Comparison of ENCODE assay signal across 33 cellular contexts in the genomic region with DNA sequence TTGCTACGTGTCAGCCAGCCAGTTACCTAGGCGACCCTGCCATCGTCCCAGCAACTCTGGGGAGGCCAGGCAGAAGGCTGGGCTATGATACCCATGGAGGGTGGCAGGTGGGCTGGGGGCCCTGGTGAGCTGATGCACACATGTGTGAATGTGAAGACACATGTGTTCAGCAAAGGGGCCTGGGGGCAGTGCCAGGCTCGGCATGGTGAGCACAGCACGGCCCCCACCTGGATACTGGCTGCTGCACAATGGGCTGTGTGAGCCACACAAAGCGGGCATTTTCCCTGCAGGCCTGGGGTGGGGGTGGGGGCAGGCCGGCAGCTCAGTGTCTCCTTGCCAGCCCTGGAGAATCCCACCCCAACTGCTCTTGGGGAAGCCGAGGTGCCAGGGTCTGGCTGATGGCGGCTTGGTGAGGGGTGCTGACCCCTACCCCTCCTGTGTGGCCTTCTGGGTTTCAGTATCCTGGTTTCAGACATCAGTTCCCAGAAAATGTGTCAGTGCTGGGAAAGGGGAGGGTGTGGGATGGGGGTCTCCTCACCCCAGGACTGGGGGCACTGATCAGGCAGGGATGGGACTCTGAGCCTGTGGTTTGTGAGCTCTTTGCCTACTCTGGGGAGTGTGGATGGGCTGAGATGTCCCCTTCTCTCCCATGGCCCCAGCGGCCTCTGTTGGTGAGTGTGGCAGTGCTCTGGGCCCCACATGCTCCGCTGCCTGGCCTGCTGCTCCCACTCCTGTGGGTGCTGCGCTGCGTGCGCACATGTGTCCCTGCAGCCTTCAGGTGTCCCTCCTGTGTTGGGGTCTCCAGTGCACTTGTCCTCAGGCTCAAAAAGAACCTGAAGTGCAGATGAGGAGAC. TPM values are rescaled to one million over a fixed set of nuclear protein-coding genes. Genes with fewer than 3 reads are reported as not detected.
A peak's percentile ranks its signal among the peaks of the same experiment; 100 is the strongest.
DNase-seq lines count a peak whose midpoint lies in the region; ATAC-seq, FAIRE-seq and TF ChIP-seq lines count a peak whose summit lies in the region.
"Had no signal": no experiment of that assay in that cellular context is flagged by ENCODE, and none has a peak within 500 bp of the region (broad histone marks: within the 10 kb centered on the region; RNA-seq: fewer than 3 reads in every experiment).

No MANE protein-coding gene starts in this region.

- H3K23ac ChIP-seq in H9 (ENCODE audit: insufficient read length, low read depth, low read length), result no peak overlapping the region

- in situ Hi-C loops in K562 (cut with MboI), result no loop called here

- peaks cover 17 to 22% of the 10 kb centered on the region in 2 experiments for H3K4me1 Mint-ChIP-seq in H9

- POLR2A ChIA-PET in HEK293 (lab: Yijun Ruan, JAX), result interaction anchor here (0.5 kb wide), 1 partner anchor 19 kb away, joined by 3 read pairs; no protein-coding TSS in a partner anchor
- POLR2A ChIA-PET in K562 (lab: Yijun Ruan, JAX), result interaction anchor here (1.1 kb wide), 1 partner anchor 28 kb away, joined by 4 read pairs; a partner anchor contains a TSS

- FAIRE-seq in K562 (lab: Jason Lieb, UNC), result no peak
- FAIRE-seq: astrocyte, kidney had no signal

- H4K5ac ChIP-seq in H9 (ENCODE audit: insufficient read length, low read depth, low read length), result no peak overlapping the region

- H3K27me3 ChIP-seq in K562 (ENCODE audit: control insufficient read depth in 2 of 2, insufficient read depth in 2 of 2, low read length in 2 of 2), result no peaks in the 10 kb centered on the region
- no peaks in the 10 kb centered on the region for H3K27me3 ChIP-seq in H9 (ENCODE audit: insufficient read depth, low read length)
- H3K27me3 ChIP-seq: BLaER1, thyroid gland had no signal

- H3K56ac ChIP-seq in H9 (ENCODE audit: insufficient read length, low read depth, low read length), result no peak overlapping the region

- no peak overlapping the region for H2AFZ ChIP-seq in K562 (ENCODE audit: low read depth, low read length)
- no peak overlapping the region for H2AFZ ChIP-seq in H9 (ENCODE audit: low read length)

- no TSS peak for BruUV-seq in K562 (replicated peaks; lab: Mats Ljungman, UMichigan)

- no peak overlapping the region for H2BK5ac ChIP-seq in H9 (ENCODE audit: insufficient read length, low read length)

- H3K14ac ChIP-seq in H9 (ENCODE audit: insufficient read depth, low read length), result no peak overlapping the region

- TF ChIP-seq POLR2A in K562 (conservative IDR thresholded peaks at IDR 0.05), result no peak

- H4K20me1 ChIP-seq in K562 (replicated peaks; ENCODE audit: control insufficient read depth, insufficient read depth, low read length) (no peaks in the 10 kb centered on the region), H9 (ENCODE audit: control insufficient read depth, insufficient read depth, insufficient read length) (no peaks in the 10 kb centered on the region)

- no peaks in the 10 kb centered on the region for H3K9me1 ChIP-seq in K562 (ENCODE audit: control insufficient read depth, insufficient read depth, low read length)

- no peaks in the 10 kb centered on the region for H3K27me3 Mint-ChIP-seq in H9 (ENCODE audit: low read depth)
- H3K27me3 Mint-ChIP-seq: activated B cell treated with CpG ODN at 0.5 μM for 24 hours; activated naive CD4-positive, alpha-beta T cell treated with anti-CD3 and anti-CD28 coated beads, Interleukin-2, amount 50 U/mL, for 24 hours; activated T-helper 17 cell treated with anti-CD3 and anti-CD28 coated beads, Interleukin-2, amount 50 U/mL, for 72 hours; central memory CD8-positive, alpha-beta T cell; stimulated activated memory B cell treated with anti-CD40 and anti-IgM and Interleukin-4, amounts not matched to agents 10 μg/mL and 1 μg/mL and 100 μg/mL, for 72 hours had no signal

- TF ChIP-seq CTCF in HEK293 (tag by site-specific recombination; IDR thresholded peaks at IDR 0.05), result no peak
- TF ChIP-seq CTCF in K562 (IDR thresholded peaks at IDR 0.05 in 2 of 3, conservative IDR thresholded peaks at IDR 0.05 in 1 of 3; ENCODE audit: insufficient read depth in 2 of 3, low read depth in 1 of 3, low read length in 3 of 3), result no peak
- no peak for TF ChIP-seq CTCF in H9 (conservative IDR thresholded peaks at IDR 0.05)

- no peak overlapping the region for H3T11ph ChIP-seq in H9 (ENCODE audit: low read length)

- H3K4me2 ChIP-seq in K562 (ENCODE audit: insufficient read depth, low read length), result no peak overlapping the region
- H3K4me2 ChIP-seq in H9 (ENCODE audit: insufficient read depth, insufficient read length, low read length), result no peak overlapping the region
- H3K4me2 ChIP-seq: BLaER1 had no signal

- no peak overlapping the region for H2AK5ac ChIP-seq in H9 (ENCODE audit: insufficient read length, low read length)

- H2BK12ac ChIP-seq in H9 (ENCODE audit: insufficient read length, low read depth, low read length), result no peak overlapping the region

- TF ChIP-seq EP300 in K562 (IDR thresholded peaks at IDR 0.05; ENCODE audit: low read length), result no peak

- no peak overlapping the region for H2BK120ac ChIP-seq in H9 (ENCODE audit: low read depth, low read length, poor library complexity, severe bottlenecking)

- H3K9me3 ChIP-seq in HEK293 (ENCODE audit: control insufficient read depth, insufficient read depth, low read depth, low read length), result no peaks in the 10 kb centered on the region
- no peaks in the 10 kb centered on the region for H3K9me3 ChIP-seq in K562 (replicated peaks; ENCODE audit: control insufficient read depth, insufficient read depth, low read depth, low read length)
- no peaks in the 10 kb centered on the region for H3K9me3 ChIP-seq in H9 (ENCODE audit: control insufficient read depth, low read depth, low read length)
- H3K9me3 ChIP-seq: BLaER1, neutrophil, thyroid gland had no signal

- H3K4me3 Mint-ChIP-seq in H9, result no peak overlapping the region
- H3K4me3 Mint-ChIP-seq: activated B cell treated with CpG ODN at 0.5 μM for 24 hours; activated naive CD4-positive, alpha-beta T cell treated with anti-CD3 and anti-CD28 coated beads, Interleukin-2, amount 50 U/mL, for 24 hours; activated T-helper 17 cell treated with anti-CD3 and anti-CD28 coated beads, Interleukin-2, amount 50 U/mL, for 72 hours; central memory CD8-positive, alpha-beta T cell; stimulated activated memory B cell treated with anti-CD40 and anti-IgM and Interleukin-4, amounts not matched to agents 10 μg/mL and 1 μg/mL and 100 μg/mL, for 72 hours had no signal

- CTCF ChIA-PET in HEK293 (lab: Yijun Ruan, JAX), result interaction anchor here (0.6 kb wide), 1 partner anchor 76 kb away, joined by 3 read pairs; no protein-coding TSS in a partner anchor
- CTCF ChIA-PET in K562 (lab: Yijun Ruan, JAX; ENCODE audit: low intra/inter-chr PET ratio), result interaction anchor here (0.6 to 1.2 kb wide), 2 partner anchors 42 to 91 kb away, joined by 3 to 4 read pairs; no protein-coding TSS in a partner anchor

- intact Hi-C loops in K562 (cut with micrococcal nuclease), result no loop called here
- intact Hi-C loops in head of caudate nucleus (cut with DNase I), result no loop called here

- no peak overlapping the region for H4K8ac ChIP-seq in H9 (replicated peaks; ENCODE audit: insufficient read length, low read depth, low read length)

- peaks cover 4% of the 10 kb centered on the region; the same call in 1 of the 2 replicates for H3K4me1 ChIP-seq in HEK293 (ENCODE audit: control insufficient read depth, insufficient read depth, low read length)
- H3K4me1 ChIP-seq in K562 (replicated peaks in 1 of 2; ENCODE audit: control insufficient read depth in 2 of 2, insufficient read depth in 2 of 2, low read length in 2 of 2), result peaks cover 0 to 35% of the 10 kb centered on the region in 2 experiments; a peak in 3 of 5 replicates
- H3K4me1 ChIP-seq in H9 (ENCODE audit: insufficient read depth, low read length), result no peaks in the 10 kb centered on the region

- H4K91ac ChIP-seq in H9 (ENCODE audit: insufficient read length, low read depth, low read length), result no peak overlapping the region

- 54% methylated on average over 5 of the region's 14 CpGs for WGBS in K562 (ENCODE audit: insufficient coverage, low coverage, missing lambda C conversion rate)
- no CpG with 5 or more reads among the region's 14 CpGs for WGBS in H9 (ENCODE audit: extremely low coverage, insufficient read length, low lambda C conversion rate)

- no peak overlapping the region for H3K18ac ChIP-seq in H9 (ENCODE audit: insufficient read length, low read depth, low read length)

- no peak overlapping the region for H3K4me3 ChIP-seq in HEK293 (ENCODE audit: low read depth, low read length)
- H3K4me3 ChIP-seq in K562, result no peak overlapping the region
- H3K4me3 ChIP-seq: BLaER1, lung, thyroid gland had no signal

- no peak overlapping the region for H2BK15ac ChIP-seq in H9 (ENCODE audit: low read depth, low read length)

- DNase-seq in K562 (ENCODE audit: extremely low read depth in 1 of 4, low spot score in 3 of 4) (no peak), head of caudate nucleus (peak; percentile 58 to 91 (median 80)), nucleus accumbens (lab: John Stamatoyannopoulos, UW) (peak in 49 of 56 donors; percentile 33 to 90 (median 76)), H9 (no peak), NCI-H187 treated with DMSO at 0.1 percent for 48 hours (lab: John Stamatoyannopoulos, UW) (no peak)
- DNase-seq in stimulated activated CD4-positive, alpha-beta T cell treated with anti-CD3 and anti-CD28 coated beads, Interleukin-1b, Interleukin-23, amount 100 ng/mL, for 48 hours, result no peak
- DNase-seq: ACHN; activated B cell treated with CpG ODN at 0.5 μM for 24 hours; activated CD4-positive, alpha-beta T cell treated with anti-CD3 and anti-CD28 coated beads, Interleukin-2, amount 50 U/mL, for 48 hours; activated CD8-positive, alpha-beta memory T cell treated with anti-CD3 and anti-CD28 coated beads, Interleukin-2, amount 50 U/mL, for 4 hours; COR-L47; DND-41; erythroblast; foreskin fibroblast; kidney; NCI-H1105 treated with DMSO at 0.1 percent for 48 hours; NCI-H2081 treated with DMSO at 0.1 percent for 48 hours; NCI-H510A; PC-3; SHP77; stimulated activated CD4-positive, alpha-beta T cell treated with anti-CD3 and anti-CD28 coated beads, Interleukin-2, amount 100 ng/mL, for 48 hours; thyroid gland had no signal

- no peak for ATAC-seq in K562
- ATAC-seq in HG03159 (IDR thresholded peaks at IDR 0.05; ENCODE audit: unreplicated experiment), result no peak
- ATAC-seq: activated T-helper 17 cell treated with anti-CD3 and anti-CD28 coated beads, Interleukin-2, amount 50 U/mL, for 72 hours; PC-3; stimulated activated memory B cell treated with anti-CD40 and anti-IgM and Interleukin-4, amounts not matched to agents 10 μg/mL and 1 μg/mL and 100 μg/mL, for 72 hours had no signal

- H3K9ac ChIP-seq in K562 (ENCODE audit: insufficient read depth in 1 of 2, low read depth in 2 of 2, low read length in 2 of 2) (peak overlapping the region in 1 of 2 experiments; percentile 17; a peak in 1 of 4 replicates), H9 (ENCODE audit: extremely low read depth, insufficient read length, low read length) (no peak overlapping the region)
- H3K9ac ChIP-seq: BLaER1 had no signal

- H3K9me3 Mint-ChIP-seq in H9, result no peaks in the 10 kb centered on the region; a peak in 1 of 5 replicates
- H3K9me3 Mint-ChIP-seq: activated B cell treated with CpG ODN at 0.5 μM for 24 hours; activated naive CD4-positive, alpha-beta T cell treated with anti-CD3 and anti-CD28 coated beads, Interleukin-2, amount 50 U/mL, for 24 hours; activated T-helper 17 cell treated with anti-CD3 and anti-CD28 coated beads, Interleukin-2, amount 50 U/mL, for 72 hours; central memory CD8-positive, alpha-beta T cell; stimulated activated memory B cell treated with anti-CD40 and anti-IgM and Interleukin-4, amounts not matched to agents 10 μg/mL and 1 μg/mL and 100 μg/mL, for 72 hours had no signal

- H3K23me2 ChIP-seq in H9 (ENCODE audit: insufficient read length, low read depth, low read length, poor library complexity, severe bottlenecking), result peaks cover 6% of the 10 kb centered on the region

- H3K79me2 ChIP-seq in K562 (ENCODE audit: control insufficient read depth, insufficient read depth, low read length), result peaks cover 8% of the 10 kb centered on the region; the same call in 2 of the 3 replicates
- peaks cover 25% of the 10 kb centered on the region; the same call in 1 of the 2 replicates for H3K79me2 ChIP-seq in H9 (ENCODE audit: insufficient read depth, low read length)

- no peak overlapping the region for H2BK20ac ChIP-seq in H9 (ENCODE audit: low read depth, low read length, poor library complexity, severe bottlenecking)

- H3K36me3 ChIP-seq in HEK293 (ENCODE audit: control insufficient read depth in 2 of 2, insufficient read depth in 1 of 2, low read length in 2 of 2) (peaks cover 0 to 45% of the 10 kb centered on the region in 2 experiments; a peak in 2 of 3 replicates), K562 (ENCODE audit: control insufficient read depth, insufficient read depth, low read length) (no peaks in the 10 kb centered on the region)

- TF ChIP-seq RAD21 in K562 (CRISPR knock-in tag; conservative IDR thresholded peaks at IDR 0.05 in 1 of 2, IDR thresholded peaks at IDR 0.05 in 1 of 2), result no peak

- peak overlapping the region in 1 of 3 experiments; percentile 44; a peak in 2 of 7 replicates for H3K27ac Mint-ChIP-seq in H9
- H3K27ac Mint-ChIP-seq: activated B cell treated with CpG ODN at 0.5 μM for 24 hours; activated naive CD4-positive, alpha-beta T cell treated with anti-CD3 and anti-CD28 coated beads, Interleukin-2, amount 50 U/mL, for 24 hours; activated T-helper 17 cell treated with anti-CD3 and anti-CD28 coated beads, Interleukin-2, amount 50 U/mL, for 72 hours; stimulated activated memory B cell treated with anti-CD40 and anti-IgM and Interleukin-4, amounts not matched to agents 10 μg/mL and 1 μg/mL and 100 μg/mL, for 72 hours had no signal

- no peak overlapping the region for H3K4ac ChIP-seq in H9 (ENCODE audit: low read depth, low read length)

- H3K79me1 ChIP-seq in H9 (ENCODE audit: insufficient read depth, low read depth, low read length, poor library complexity, severe bottlenecking), result peaks cover 9% of the 10 kb centered on the region

- H3K27ac ChIP-seq in HEK293 (ENCODE audit: extremely low read depth, low read depth, low read length) (no peak overlapping the region), K562 (ENCODE audit: extremely low read depth, low read depth, low read length) (no peak overlapping the region), H9 (ENCODE audit: insufficient read length, low read depth, low read length) (no peak overlapping the region)
- H3K27ac ChIP-seq: BLaER1, HL-60, neutrophil, thyroid gland had no signal

- peaks cover 10 to 30% (median 30%) of the 10 kb centered on the region in 3 experiments; a peak in 6 of 7 replicates for H3K36me3 Mint-ChIP-seq in H9 (ENCODE audit: insufficient read depth in 1 of 3, low read depth in 3 of 3)
- H3K36me3 Mint-ChIP-seq: activated naive CD4-positive, alpha-beta T cell treated with anti-CD3 and anti-CD28 coated beads, Interleukin-2, amount 50 U/mL, for 24 hours had no signal

RNA-seq across cellular contexts. Expression of a gene that starts 5.1 kb away (rescaled TPM):
- 9.5 and 31.3 TPM in 2 replicates for total RNA-seq in K562 (2011; cell fraction: chromatin; rRNA removed; ENCODE audit: low replicate concordance)
- total RNA-seq in K562 (2011; cell fraction: nucleolus; rRNA removed), result 21.2 and 23.6 TPM in 2 replicates
- 13.2 and 14.3 TPM in 2 replicates for total RNA-seq in K562 (2011; cell fraction: nucleoplasm; rRNA removed)
- total RNA-seq in K562 (2014; rRNA removed), result 8.2 and 11.3 TPM in 2 replicates
- 1.4 and 1.7 TPM in 2 replicates for total RNA-seq in K562 (2014; rRNA removed; fragmentation: Illumina TruSeq; extraction: Trizol)
- 4.0 and 4.2 TPM in 2 replicates for total RNA-seq in K562 (2015; rRNA removed; fragmentation: Illumina TruSeq; extraction: Trizol)
- total RNA-seq in K562 (2021), result 12.4 and 12.9 TPM in 2 replicates
- polyA plus RNA-seq in K562 (2011; rRNA removed), result 6.4 and 9.2 TPM in 2 replicates
- polyA plus RNA-seq in K562 (2011; cell fraction: cytosol; rRNA removed), result 9.5 and 22.7 TPM in 2 replicates
- polyA plus RNA-seq in K562 (2011; cell fraction: nucleus; rRNA removed), result 16.1 and 20.2 TPM in 2 replicates
- polyA plus RNA-seq in K562 (2012), result 7.3 and 10.7 TPM in 2 replicates
- 3.7 and 8.4 TPM in 2 replicates for polyA plus RNA-seq in K562 (2014; fragmentation: Illumina TruSeq; extraction: Trizol)
- polyA plus RNA-seq in K562 (2014; fragmentation: Nextera tagmentation; extraction: Ambion mirVana), result under 1 TPM in 1 of 2 experiments, not detected in 1; 0.11 TPM
- polyA plus RNA-seq in K562 (2014; rRNA removed), result 10.7 and 11.9 TPM in 2 replicates
- 2.5 and 5.3 TPM in 2 replicates for polyA minus RNA-seq in K562 (2011; rRNA and poly(A)+ RNA removed)
- polyA minus RNA-seq in K562 (2011; cell fraction: cytosol; rRNA and poly(A)+ RNA removed), result 8.2 and 8.6 TPM in 2 replicates
- 5.5 and 6.7 TPM in 2 replicates for polyA minus RNA-seq in K562 (2011; cell fraction: nucleus; rRNA and poly(A)+ RNA removed)
- total RNA-seq in H9 (2021), result 65.0 and 66.2 TPM in 2 replicates

RNA-seq across cellular contexts. Expression of a gene that starts 28.0 kb away (rescaled TPM):
- 135 and 339 TPM in 2 replicates for total RNA-seq in K562 (2011; cell fraction: chromatin; rRNA removed; ENCODE audit: low replicate concordance)
- 168 and 180 TPM in 2 replicates for total RNA-seq in K562 (2011; cell fraction: nucleolus; rRNA removed)
- total RNA-seq in K562 (2011; cell fraction: nucleoplasm; rRNA removed), result 115 and 116 TPM in 2 replicates
- 82.5 and 117 TPM in 2 replicates for total RNA-seq in K562 (2014; rRNA removed)
- total RNA-seq in K562 (2014; rRNA removed; fragmentation: Illumina TruSeq; extraction: Trizol), result 57.2 and 64.8 TPM in 2 replicates
- total RNA-seq in K562 (2015; rRNA removed; fragmentation: Illumina TruSeq; extraction: Trizol), result 65.9 and 71.4 TPM in 2 replicates
- total RNA-seq in K562 (2021), result 116 and 121 TPM in 2 replicates
- polyA plus RNA-seq in K562 (2011; rRNA removed), result 126 and 140 TPM in 2 replicates
- 150 and 255 TPM in 2 replicates for polyA plus RNA-seq in K562 (2011; cell fraction: cytosol; rRNA removed)
- 312 and 400 TPM in 2 replicates for polyA plus RNA-seq in K562 (2011; cell fraction: nucleus; rRNA removed)
- 87.1 and 120 TPM in 2 replicates for polyA plus RNA-seq in K562 (2012)
- polyA plus RNA-seq in K562 (2014; fragmentation: Illumina TruSeq; extraction: Trizol), result 92.6 and 108 TPM in 2 replicates
- polyA plus RNA-seq in K562 (2014; fragmentation: Nextera tagmentation; extraction: Ambion mirVana), result 10 to 100 TPM; 11.7 to 14.4 TPM
- polyA plus RNA-seq in K562 (2014; rRNA removed), result 86.9 and 88.9 TPM in 2 replicates
- polyA minus RNA-seq in K562 (2011; rRNA and poly(A)+ RNA removed), result 124 and 145 TPM in 2 replicates
- polyA minus RNA-seq in K562 (2011; cell fraction: cytosol; rRNA and poly(A)+ RNA removed), result 107 and 114 TPM in 2 replicates
- 59.5 and 63.8 TPM in 2 replicates for polyA minus RNA-seq in K562 (2011; cell fraction: nucleus; rRNA and poly(A)+ RNA removed)
- total RNA-seq in H9 (2021), result 298 and 314 TPM in 2 replicates

RNA-seq across cellular contexts. Expression of a gene that starts 29.9 kb away (rescaled TPM):
- 8.1 and 23.7 TPM in 2 replicates for total RNA-seq in K562 (2011; cell fraction: chromatin; rRNA removed; ENCODE audit: low replicate concordance)
- 20.5 and 26.8 TPM in 2 replicates for total RNA-seq in K562 (2011; cell fraction: nucleolus; rRNA removed)
- 12.3 and 12.8 TPM in 2 replicates for total RNA-seq in K562 (2011; cell fraction: nucleoplasm; rRNA removed)
- total RNA-seq in K562 (2014; rRNA removed) (4.0 and 6.4 TPM in 2 replicates), K562 (2014; rRNA removed; fragmentation: Illumina TruSeq; extraction: Trizol) (0.77 and 1.2 TPM in 2 replicates), K562 (2015; rRNA removed; fragmentation: Illumina TruSeq; extraction: Trizol) (2.4 and 2.8 TPM in 2 replicates), K562 (2021) (7.8 and 8.2 TPM in 2 replicates), H9 (2021) (10.2 and 10.3 TPM in 2 replicates)
- polyA plus RNA-seq in K562 (2011; rRNA removed) (3.0 and 5.9 TPM in 2 replicates), K562 (2014; fragmentation: Illumina TruSeq; extraction: Trizol) (1.6 and 3.6 TPM in 2 replicates), K562 (2014; fragmentation: Nextera tagmentation; extraction: Ambion mirVana) (under 1 TPM; 0.10 to 0.21 TPM), K562 (2014; rRNA removed) (3.8 and 4.7 TPM in 2 replicates)
- polyA plus RNA-seq in K562 (2011; cell fraction: cytosol; rRNA removed), result 8.2 and 13.6 TPM in 2 replicates
- polyA plus RNA-seq in K562 (2011; cell fraction: nucleus; rRNA removed), result 24.6 and 25.0 TPM in 2 replicates
- 6.5 and 7.8 TPM in 2 replicates for polyA plus RNA-seq in K562 (2012)
- polyA minus RNA-seq in K562 (2011; rRNA and poly(A)+ RNA removed), result 3.6 and 5.1 TPM in 2 replicates
- polyA minus RNA-seq in K562 (2011; cell fraction: cytosol; rRNA and poly(A)+ RNA removed), result 4.9 and 5.6 TPM in 2 replicates
- polyA minus RNA-seq in K562 (2011; cell fraction: nucleus; rRNA and poly(A)+ RNA removed), result 11.4 and 14.9 TPM in 2 replicates

RNA-seq across cellular contexts. Expression of a gene that starts 46.9 kb away (rescaled TPM):
- 13.7 and 27.0 TPM in 2 replicates for total RNA-seq in K562 (2011; cell fraction: chromatin; rRNA removed; ENCODE audit: low replicate concordance)
- 25.8 and 27.0 TPM in 2 replicates for total RNA-seq in K562 (2011; cell fraction: nucleolus; rRNA removed)
- 21.0 and 29.0 TPM in 2 replicates for total RNA-seq in K562 (2011; cell fraction: nucleoplasm; rRNA removed)
- 49.2 and 63.0 TPM in 2 replicates for total RNA-seq in K562 (2014; rRNA removed)
- 34.6 and 37.5 TPM in 2 replicates for total RNA-seq in K562 (2014; rRNA removed; fragmentation: Illumina TruSeq; extraction: Trizol)
- 46.6 and 47.4 TPM in 2 replicates for total RNA-seq in K562 (2015; rRNA removed; fragmentation: Illumina TruSeq; extraction: Trizol)
- 70.0 and 73.8 TPM in 2 replicates for total RNA-seq in K562 (2021)
- polyA plus RNA-seq in K562 (2011; rRNA removed), result 51.7 and 52.6 TPM in 2 replicates
- polyA plus RNA-seq in K562 (2011; cell fraction: cytosol; rRNA removed), result 72.8 and 75.5 TPM in 2 replicates
- polyA plus RNA-seq in K562 (2011; cell fraction: nucleus; rRNA removed), result 25.7 and 27.6 TPM in 2 replicates
- polyA plus RNA-seq in K562 (2012), result 30.7 and 36.5 TPM in 2 replicates
- 47.2 and 52.2 TPM in 2 replicates for polyA plus RNA-seq in K562 (2014; fragmentation: Illumina TruSeq; extraction: Trizol)
- 10 to 100 TPM; 11.4 to 18.0 TPM for polyA plus RNA-seq in K562 (2014; fragmentation: Nextera tagmentation; extraction: Ambion mirVana)
- 38.4 and 48.0 TPM in 2 replicates for polyA plus RNA-seq in K562 (2014; rRNA removed)
- polyA minus RNA-seq in K562 (2011; rRNA and poly(A)+ RNA removed), result 59.1 and 79.4 TPM in 2 replicates
- polyA minus RNA-seq in K562 (2011; cell fraction: cytosol; rRNA and poly(A)+ RNA removed), result 74.9 and 81.0 TPM in 2 replicates
- 12.4 and 19.2 TPM in 2 replicates for polyA minus RNA-seq in K562 (2011; cell fraction: nucleus; rRNA and poly(A)+ RNA removed)
- total RNA-seq in H9 (2021), result 89.8 and 92.5 TPM in 2 replicates

Comparison
In these comparisons a context has a peak if more than half of its experiments do, and no peak if none do; other contexts are left out.
1. DNase-seq: peak in head of caudate nucleus (42 of 42) and nucleus accumbens (49 of 56); none in K562 (0 of 4), stimulated activated CD4-positive, alpha-beta T cell treated with anti-CD3 and anti-CD28 coated beads, Interleukin-1b, Interleukin-23, amount 100 ng/mL, for 48 hours (single experiment), H9 (single experiment) and NCI-H187 treated with DMSO at 0.1 percent for 48 hours (single experiment).